Comparison of ENCODE assay signal across 1 cellular context in the genomic region with DNA sequence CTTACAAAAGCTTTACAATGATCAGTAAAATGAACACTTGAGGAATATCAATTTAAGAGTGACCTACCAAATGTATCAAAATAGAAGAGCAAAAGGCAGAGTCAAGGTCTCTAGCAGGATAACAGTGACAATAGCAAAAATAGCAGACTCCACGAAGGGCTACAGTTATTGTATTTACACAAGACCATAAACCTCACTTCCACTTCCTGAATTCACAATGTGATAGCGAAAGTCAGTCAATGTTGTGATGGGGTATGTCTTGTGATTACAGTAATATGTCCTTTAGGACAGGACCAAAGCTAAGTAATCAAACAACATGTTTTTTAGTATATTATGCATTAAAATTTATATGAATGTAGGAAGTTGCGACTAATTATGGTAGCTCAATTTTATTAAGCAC.
TF ChIP-seq lines count a peak whose summit lies in the region.

No MANE protein-coding gene starts in this region.

TF ChIP-seq in GM23338, 12 proteins besides CTCF, POLR2A, EP300 and RAD21 (continued from another document):
- TF ChIP-seq, protein P1, sequence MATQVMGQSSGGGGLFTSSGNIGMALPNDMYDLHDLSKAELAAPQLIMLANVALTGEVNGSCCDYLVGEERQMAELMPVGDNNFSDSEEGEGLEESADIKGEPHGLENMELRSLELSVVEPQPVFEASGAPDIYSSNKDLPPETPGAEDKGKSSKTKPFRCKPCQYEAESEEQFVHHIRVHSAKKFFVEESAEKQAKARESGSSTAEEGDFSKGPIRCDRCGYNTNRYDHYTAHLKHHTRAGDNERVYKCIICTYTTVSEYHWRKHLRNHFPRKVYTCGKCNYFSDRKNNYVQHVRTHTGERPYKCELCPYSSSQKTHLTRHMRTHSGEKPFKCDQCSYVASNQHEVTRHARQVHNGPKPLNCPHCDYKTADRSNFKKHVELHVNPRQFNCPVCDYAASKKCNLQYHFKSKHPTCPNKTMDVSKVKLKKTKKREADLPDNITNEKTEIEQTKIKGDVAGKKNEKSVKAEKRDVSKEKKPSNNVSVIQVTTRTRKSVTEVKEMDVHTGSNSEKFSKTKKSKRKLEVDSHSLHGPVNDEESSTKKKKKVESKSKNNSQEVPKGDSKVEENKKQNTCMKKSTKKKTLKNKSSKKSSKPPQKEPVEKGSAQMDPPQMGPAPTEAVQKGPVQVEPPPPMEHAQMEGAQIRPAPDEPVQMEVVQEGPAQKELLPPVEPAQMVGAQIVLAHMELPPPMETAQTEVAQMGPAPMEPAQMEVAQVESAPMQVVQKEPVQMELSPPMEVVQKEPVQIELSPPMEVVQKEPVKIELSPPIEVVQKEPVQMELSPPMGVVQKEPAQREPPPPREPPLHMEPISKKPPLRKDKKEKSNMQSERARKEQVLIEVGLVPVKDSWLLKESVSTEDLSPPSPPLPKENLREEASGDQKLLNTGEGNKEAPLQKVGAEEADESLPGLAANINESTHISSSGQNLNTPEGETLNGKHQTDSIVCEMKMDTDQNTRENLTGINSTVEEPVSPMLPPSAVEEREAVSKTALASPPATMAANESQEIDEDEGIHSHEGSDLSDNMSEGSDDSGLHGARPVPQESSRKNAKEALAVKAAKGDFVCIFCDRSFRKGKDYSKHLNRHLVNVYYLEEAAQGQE (IDR thresholded peaks at IDR 0.05; ENCODE audit: unreplicated experiment), result no peak
- TF ChIP-seq EZH2 (IDR thresholded peaks at IDR 0.05; ENCODE audit: low read depth, unreplicated experiment) (no peak), ZNF331 (CRISPR knock-in tag; IDR thresholded peaks at IDR 0.05; ENCODE audit: low read depth) (no peak), CREB1 (CRISPR knock-in tag; IDR thresholded peaks at IDR 0.05; ENCODE audit: low read depth) (no peak), EZH2phosphoT487 (IDR thresholded peaks at IDR 0.05; ENCODE audit: unreplicated experiment) (no peak), NANOG (IDR thresholded peaks at IDR 0.05; ENCODE audit: borderline replicate concordance) (no peak), POLR2AphosphoS5 (IDR thresholded peaks at IDR 0.05; ENCODE audit: low read depth) (no peak), ZNF114 (CRISPR knock-in tag; IDR thresholded peaks at IDR 0.05) (no peak)
TF ChIP-seq in GM23338: peak in this region for 0.
